In genomic region chr10:16441106-16441850, GRCh38 we compare ENCODE assay signal across 13 cellular contexts. TPM values are rescaled to one million over a fixed set of nuclear protein-coding genes. Genes with fewer than 3 reads are reported as not detected.
DNase-seq lines count a peak whose midpoint lies in the region; ATAC-seq and TF ChIP-seq lines count a peak whose summit lies in the region.
"Had no signal": no experiment of that assay in that cellular context is flagged by ENCODE, and none has a peak within 500 bp of the region (broad histone marks: within the 10 kb centered on the region; RNA-seq: fewer than 3 reads in every experiment).

No MANE protein-coding gene starts in this region.

- no peak overlapping the region for H3K27ac ChIP-seq in OCI-LY1 (ENCODE audit: low read depth, low read length, poor library complexity, severe bottlenecking)
- peak overlapping the region; percentile 59 for H3K27ac ChIP-seq in osteoblast (ENCODE audit: low read depth, low read length)
- H3K27ac ChIP-seq: coronary artery, left ventricle myocardium inferior, right atrium auricular region had no signal

- no peaks in the 10 kb centered on the region for H3K9me3 ChIP-seq in OCI-LY1 (ENCODE audit: low read length)
- no peaks in the 10 kb centered on the region for H3K9me3 ChIP-seq in osteoblast (ENCODE audit: low read depth, low read length)
- H3K9me3 ChIP-seq: left ventricle myocardium inferior, Peyer's patch, right atrium auricular region had no signal

- no peak for ATAC-seq in HG03025 (IDR thresholded peaks at IDR 0.05; ENCODE audit: low FRiP score, unreplicated experiment)

- no peak overlapping the region for H3K4me3 ChIP-seq in OCI-LY1 (ENCODE audit: low read depth, low read length, poor library complexity, severe bottlenecking)
- H3K4me3 ChIP-seq in choroid plexus epithelial cell (ENCODE audit: low read depth, low read length): no peak overlapping the region
- peak overlapping the region; percentile 48 for H3K4me3 ChIP-seq in osteoblast (ENCODE audit: insufficient read depth, low read length)
- H3K4me3 ChIP-seq: coronary artery, left ventricle myocardium inferior, Peyer's patch, right atrium auricular region had no signal

- DNase-seq in EL: peak; percentile 42
- DNase-seq in choroid plexus epithelial cell (ENCODE audit: low read depth): peak; percentile 28
- DNase-seq in osteoblast (ENCODE audit: insufficient read length, low spot score, missing footprints): peak; percentile 72
- no peak for DNase-seq in epidermal melanocyte (ENCODE audit: insufficient read length, low spot score)
- no peak for DNase-seq in activated CD4-positive, CD25-positive, alpha-beta regulatory T cell treated with anti-CD3 and anti-CD28 coated beads, Interleukin-2, amount 50 U/mL, for 72 hours
- DNase-seq in T-helper 9 cell: no peak
- DNase-seq: left ventricle myocardium inferior had no signal

- H4K20me1 ChIP-seq in OCI-LY1 (ENCODE audit: insufficient read depth, low read length): no peaks in the 10 kb centered on the region
- H4K20me1 ChIP-seq in osteoblast (ENCODE audit: insufficient read depth, low read length): peaks cover 4% of the 10 kb centered on the region

- H3K79me2 ChIP-seq in OCI-LY1 (ENCODE audit: insufficient read depth, low read length) (peaks cover 51% of the 10 kb centered on the region), osteoblast (ENCODE audit: insufficient read depth, low read length) (peaks cover 7% of the 10 kb centered on the region)

- H3K9me2 ChIP-seq in OCI-LY1 (ENCODE audit: low read depth, low read length): no peaks in the 10 kb centered on the region

- H3K36me3 ChIP-seq in OCI-LY1 (ENCODE audit: insufficient read depth, low read length) (peaks cover 46% of the 10 kb centered on the region), osteoblast (ENCODE audit: insufficient read depth, low read length) (no peaks in the 10 kb centered on the region)
- H3K36me3 ChIP-seq: right atrium auricular region had no signal

- no peaks in the 10 kb centered on the region for H3F3A ChIP-seq in OCI-LY1 (ENCODE audit: insufficient read depth, low read length)

- H3K4me2 ChIP-seq in OCI-LY1 (ENCODE audit: low read length) (peak overlapping the region; percentile 44), osteoblast (ENCODE audit: insufficient read depth, low read length) (peak overlapping the region; percentile 78)

- H3K4me1 ChIP-seq in OCI-LY1 (ENCODE audit: insufficient read depth, low read length, severe bottlenecking) (peaks cover 44% of the 10 kb centered on the region), osteoblast (ENCODE audit: insufficient read depth, low read length) (peaks cover 27% of the 10 kb centered on the region)

- H3K9ac ChIP-seq in OCI-LY1 (ENCODE audit: low read length): no peak overlapping the region

- H3K27me3 ChIP-seq in OCI-LY1 (ENCODE audit: insufficient read depth, low read length) (no peaks in the 10 kb centered on the region), osteoblast (ENCODE audit: insufficient read depth, low read length) (no peaks in the 10 kb centered on the region)
- H3K27me3 ChIP-seq: Peyer's patch, right atrium auricular region had no signal

- no peak for TF ChIP-seq CTCF in OCI-LY1 (IDR thresholded peaks at IDR 0.05; ENCODE audit: low read length)
- TF ChIP-seq CTCF in choroid plexus epithelial cell (conservative IDR thresholded peaks at IDR 0.05; ENCODE audit: low read depth, low read length): no peak
- TF ChIP-seq CTCF in osteoblast (IDR thresholded peaks at IDR 0.05; ENCODE audit: extremely low read depth, low read depth, low read length): no peak

- H2AFZ ChIP-seq in OCI-LY1 (ENCODE audit: low read length): no peak overlapping the region
- H2AFZ ChIP-seq in osteoblast (ENCODE audit: low read length): peak overlapping the region; percentile 10

RNA-seq across cellular contexts. Expression of gene PTER, which starts 4.5 kb away (rescaled TPM):
- 18.6 and 29.7 TPM in 2 replicates for total RNA-seq in osteoblast
- total RNA-seq: M059J had no signal

Comparison
In these comparisons a context has a peak if more than half of its experiments do, and no peak if none do; other contexts are left out.
1. DNase-seq: peak in EL (single experiment), choroid plexus epithelial cell (single experiment) and osteoblast (single experiment); none in epidermal melanocyte (single experiment), activated CD4-positive, CD25-positive, alpha-beta regulatory T cell treated with anti-CD3 and anti-CD28 coated beads, Interleukin-2, amount 50 U/mL, for 72 hours (single experiment) and T-helper 9 cell (single experiment).